Comparison of ENCODE assay signal across 22 cellular contexts in the genomic region with DNA sequence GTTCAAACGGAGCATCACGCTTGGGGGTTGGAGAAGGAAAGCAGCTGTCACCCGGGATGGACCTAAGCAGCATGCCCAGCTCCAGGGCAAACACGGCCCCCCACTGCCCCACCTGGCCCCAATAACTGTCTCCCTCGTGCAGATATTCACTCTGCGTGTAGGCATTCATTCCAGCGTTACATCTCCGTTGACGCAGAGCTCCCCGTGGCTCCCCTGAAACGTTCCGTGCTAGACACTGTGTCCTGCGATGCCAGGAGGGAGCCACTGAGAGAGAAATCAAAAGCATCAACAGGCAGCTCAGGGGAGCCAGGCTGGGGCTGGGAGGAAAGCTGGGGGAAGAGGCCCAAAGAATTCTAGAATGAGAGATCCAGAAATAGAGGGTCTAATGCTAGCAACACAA.
"Had no signal": no experiment of that assay in that cellular context is flagged by ENCODE, and none has a peak within 500 bp of the region (broad histone marks: within the 10 kb centered on the region; RNA-seq: fewer than 3 reads in every experiment).

No MANE protein-coding gene starts in this region.

- H3K27me3 ChIP-seq: left lung, ovary, tibial nerve had no signal

- H2AFZ ChIP-seq: hepatocyte had no signal

- H3K79me2 ChIP-seq: hepatocyte had no signal

- H3K9me3 ChIP-seq: ovary, prostate gland had no signal

- H3K36me3 ChIP-seq: left lung, ovary, prostate gland, tibial nerve had no signal

- DNase-seq: activated CD4-positive, alpha-beta T cell treated with anti-CD3 and anti-CD28 coated beads for 4 hours; activated CD4-positive, alpha-beta T cell treated with anti-CD3 and anti-CD28 coated beads, Interleukin-2, amount 50 U/mL, for 48 hours; activated CD4-positive, CD25-positive, alpha-beta regulatory T cell; activated effector memory CD4-positive, alpha-beta T cell treated with Interleukin-2 at 50 U/mL for 16 hours; activated naive CD4-positive, alpha-beta T cell treated with anti-CD3 and anti-CD28 coated beads for 36 hours; activated naive CD8-positive, alpha-beta T cell treated with anti-CD3 and anti-CD28 coated beads, Interleukin-2, amount 10 ng/mL, durations not matched to agents 7 days and 5 days; activated T-cell treated with anti-CD3 and anti-CD28 coated beads, Interleukin-2, amount 50 U/mL, for 48 hours; amniotic stem cell; effector CD8-positive, alpha-beta T cell; erythroblast; foreskin fibroblast; immature natural killer cell; kidney glomerular epithelial cell; left lung; natural killer cell; ovary; right cardiac atrium; stimulated activated CD4-positive, alpha-beta T cell treated with anti-CD3 and anti-CD28 coated beads, Interleukin-1b, Interleukin-23, amount 100 ng/mL, for 48 hours had no signal

- H3K4me1 ChIP-seq: left lung, prostate gland had no signal

- ATAC-seq: left lung, natural killer cell, right cardiac atrium had no signal

- H3K27ac ChIP-seq: hepatocyte, left lung, ovary, prostate gland, tibial nerve had no signal

- H3K4me3 ChIP-seq: hepatocyte, left lung, lung, ovary, prostate gland, tibial nerve had no signal

- H3K4me2 ChIP-seq: hepatocyte had no signal
